26 cellular contexts compared by ENCODE assay signal in genomic region chr2:238507836-238508235, GRCh38.
DNase-seq lines count a peak whose midpoint lies in the region; ATAC-seq, FAIRE-seq and TF ChIP-seq lines count a peak whose summit lies in the region.
"Had no signal": no experiment of that assay in that cellular context is flagged by ENCODE, and none has a peak within 500 bp of the region (broad histone marks: within the 10 kb centered on the region; RNA-seq: fewer than 3 reads in every experiment).

No MANE protein-coding gene starts in this region.

- no peaks in the 10 kb centered on the region for H3K27me3 Mint-ChIP-seq in nephron progenitor cell (ENCODE audit: low read depth, poor library complexity)

- H2BK5ac ChIP-seq in H1 (ENCODE audit: low read depth, low read length): no peak overlapping the region

- no peaks in the 10 kb centered on the region for H3K36me3 ChIP-seq in H1 (ENCODE audit: control insufficient read depth in 2 of 4, insufficient read depth in 4 of 4, low read length in 3 of 4)
- H3K36me3 ChIP-seq in suprapubic skin: no peaks in the 10 kb centered on the region
- H3K36me3 ChIP-seq: BLaER1 had no signal

- no peak overlapping the region for H2BK20ac ChIP-seq in H1 (ENCODE audit: low read length)

- H3K4me1 Mint-ChIP-seq in nephron progenitor cell: peaks cover 75% of the 10 kb centered on the region
- H3K4me1 Mint-ChIP-seq: CD4-positive, CD25-positive, alpha-beta regulatory T cell had no signal

- no peak overlapping the region for H2BK120ac ChIP-seq in H1 (replicated peaks; ENCODE audit: low read depth, low read length)

- no peak overlapping the region for H3K14ac ChIP-seq in H1 (ENCODE audit: insufficient read length)

- peaks cover 10% of the 10 kb centered on the region for H3K9me3 Mint-ChIP-seq in nephron progenitor cell
- H3K9me3 Mint-ChIP-seq: CD4-positive, CD25-positive, alpha-beta regulatory T cell had no signal

- H3K4me3 Mint-ChIP-seq in nephron progenitor cell: peak overlapping the region; percentile 9
- H3K4me3 Mint-ChIP-seq: CD4-positive, CD25-positive, alpha-beta regulatory T cell; GM23338 had no signal

- H4K8ac ChIP-seq in H1 (ENCODE audit: extremely low read depth, insufficient read depth, low read length): no peak overlapping the region

- no peak overlapping the region for H3K4me2 ChIP-seq in H1 (ENCODE audit: insufficient read depth in 1 of 2, low read depth in 2 of 2, low read length in 2 of 2)
- H3K4me2 ChIP-seq: GM23338 had no signal

- H3K9ac ChIP-seq in H1 (replicated peaks in 1 of 4; ENCODE audit: extremely low read depth in 1 of 4, low read depth in 3 of 4, low read length in 3 of 4): no peak overlapping the region
- H3K9ac ChIP-seq: BLaER1 had no signal

- peak overlapping the region; percentile 82 for H3K27ac Mint-ChIP-seq in nephron progenitor cell
- H3K27ac Mint-ChIP-seq: CD4-positive, CD25-positive, alpha-beta regulatory T cell; GM23338 had no signal

- H3K79me2 ChIP-seq in H1 (ENCODE audit: control insufficient read depth in 1 of 2, insufficient read depth in 2 of 2, low read length in 2 of 2): no peaks in the 10 kb centered on the region

- peaks cover 4 to 28% (median 13%) of the 10 kb centered on the region in 4 experiments; a peak in 6 of 7 replicates for H3K4me1 ChIP-seq in H1 (replicated peaks in 1 of 4; ENCODE audit: control insufficient read depth in 3 of 4, insufficient read depth in 4 of 4, low read length in 3 of 4)
- H3K4me1 ChIP-seq in suprapubic skin: no peaks in the 10 kb centered on the region

- H3K23ac ChIP-seq in H1 (ENCODE audit: insufficient read length): no peak overlapping the region

- H3K4me3 ChIP-seq in H1 (ENCODE audit: extremely low read depth in 1 of 4, insufficient read depth in 2 of 4, low read depth in 3 of 4, low read length in 4 of 4): no peak overlapping the region
- H3K4me3 ChIP-seq in suprapubic skin: no peak overlapping the region
- H3K4me3 ChIP-seq: BLaER1, GM23338, SK-N-MC had no signal

- no peak overlapping the region for H2AFZ ChIP-seq in H1 (ENCODE audit: low read length)

- peak; percentile 36 for DNase-seq in activated effector memory CD4-positive, alpha-beta T cell treated with anti-CD3 and anti-CD28 coated beads, Interleukin-2, amount 50 U/mL, for 16 hours
- DNase-seq in activated effector memory CD4-positive, alpha-beta T cell treated with Interleukin-2 at 50 U/mL for 16 hours: no peak
- no peak for DNase-seq in H1 (ENCODE audit: low read depth in 1 of 2, low spot score in 2 of 2)
- DNase-seq in nephron progenitor cell: no peak
- peak; percentile 10 to 54 for DNase-seq in suprapubic skin (ENCODE audit: low spot score in 2 of 2)
- DNase-seq in NCI-H2029 (lab: John Stamatoyannopoulos, UW): no peak
- DNase-seq in SIG-M5 (lab: John Stamatoyannopoulos, UW): no peak
- DNase-seq: CD4-positive, CD25-positive, alpha-beta regulatory T cell; COR-L47; HCEC 1CT; KBM-7; MV-4-11; NCI-H1105; NCI-H1694; NCI-H2171; NCI-H226; NCI-H510A treated with DMSO at 0.1 percent for 48 hours; SHP77 treated with DMSO at 0.1 percent for 48 hours had no signal

- H3K36me3 Mint-ChIP-seq in nephron progenitor cell (ENCODE audit: low read depth): peaks cover 7% of the 10 kb centered on the region
- H3K36me3 Mint-ChIP-seq: CD4-positive, CD25-positive, alpha-beta regulatory T cell had no signal

- TF ChIP-seq POLR2A in H1 (IDR thresholded peaks at IDR 0.05; ENCODE audit: control extremely low read depth in 1 of 2, low read depth in 2 of 2, low read length in 2 of 2): no peak
- TF ChIP-seq POLR2A in suprapubic skin (IDR thresholded peaks at IDR 0.05): no peak

- no peak overlapping the region for H4K5ac ChIP-seq in H1 (ENCODE audit: insufficient read length, low read depth, low read length)

- no peaks in the 10 kb centered on the region for H4K20me1 ChIP-seq in H1 (replicated peaks in 1 of 2; ENCODE audit: control insufficient read depth in 1 of 2, insufficient read depth in 2 of 2, low read length in 2 of 2)
- H4K20me1 ChIP-seq: BLaER1 had no signal

- no peaks in the 10 kb centered on the region for H3K27me3 ChIP-seq in H1 (replicated peaks in 1 of 4; ENCODE audit: control insufficient read depth in 3 of 4, extremely low read depth in 1 of 4, insufficient read depth in 3 of 4, low read length in 3 of 4)
- no peaks in the 10 kb centered on the region for H3K27me3 ChIP-seq in suprapubic skin
- H3K27me3 ChIP-seq: BLaER1 had no signal

- no peak overlapping the region for H2BK12ac ChIP-seq in H1 (ENCODE audit: low read depth, low read length)

- H3K9me3 ChIP-seq in H1 (ENCODE audit: insufficient read depth in 2 of 2, low read depth in 1 of 2, low read length in 1 of 2) (peaks cover 3 to 9% of the 10 kb centered on the region in 2 experiments; a peak in 2 of 4 replicates), suprapubic skin (no peaks in the 10 kb centered on the region)
- H3K9me3 ChIP-seq: BLaER1 had no signal

- H4K91ac ChIP-seq in H1 (replicated peaks; ENCODE audit: insufficient read length, low read length): no peak overlapping the region

- H3K79me1 ChIP-seq in H1 (ENCODE audit: low read depth, low read length): no peaks in the 10 kb centered on the region

- no peak for FAIRE-seq in H1 (lab: Jason Lieb, UNC)
- FAIRE-seq: A204.1, G401.6 had no signal

- no peak overlapping the region for H2AK5ac ChIP-seq in H1 (ENCODE audit: low read depth, low read length)

- TF ChIP-seq CTCF in H1 (IDR thresholded peaks at IDR 0.05; ENCODE audit: control extremely low read depth in 1 of 3, insufficient read depth in 1 of 3, low read depth in 1 of 3, low read length in 3 of 3) (no peak), nephron progenitor cell (IDR thresholded peaks at IDR 0.05) (no peak), suprapubic skin (IDR thresholded peaks at IDR 0.05) (no peak)

- TF ChIP-seq RAD21 in H1 (IDR thresholded peaks at IDR 0.05 in 1 of 2, conservative IDR thresholded peaks at IDR 0.05 in 1 of 2; ENCODE audit: low read depth in 2 of 2, low read length in 2 of 2): no peak

- CTCF ChIA-PET in H1 (lab: Charles Lee; ENCODE audit: partially characterized antibody): no interaction called here

- H3K23me2 ChIP-seq in H1 (ENCODE audit: low read depth, low read length): no peaks in the 10 kb centered on the region

- H3K4ac ChIP-seq in H1 (replicated peaks; ENCODE audit: insufficient read length, low read depth, low read length): peak overlapping the region; percentile 76

- H2BK15ac ChIP-seq in H1 (ENCODE audit: low read length): no peak overlapping the region

- POLR2A ChIA-PET in H1 (lab: Charles Lee; ENCODE audit: partially characterized antibody): no interaction called here

- TF ChIP-seq EP300 in H1 (IDR thresholded peaks at IDR 0.05; ENCODE audit: borderline replicate concordance in 1 of 2, low read depth in 2 of 2, low read length in 2 of 2): no peak
- no peak for TF ChIP-seq EP300 in suprapubic skin (IDR thresholded peaks at IDR 0.05)

- no peak overlapping the region for H3K56ac ChIP-seq in H1 (replicated peaks; ENCODE audit: insufficient read length, low read depth, low read length)

- H3K18ac ChIP-seq in H1 (ENCODE audit: extremely low read depth, low read length): no peak overlapping the region

- H3K27ac ChIP-seq in H1 (ENCODE audit: low read depth, low read length) (no peak overlapping the region), suprapubic skin (no peak overlapping the region)
- H3K27ac ChIP-seq: BLaER1, RWPE1, SK-N-MC had no signal

- 95% methylated on average over 6 of the region's 6 CpGs; no CpG with 5 or more reads in 1 of the 2 experiments for WGBS in H1 (ENCODE audit: extremely low coverage in 1 of 2, insufficient coverage in 1 of 2, insufficient read length in 1 of 2, insufficient replicate concordance in 2 of 2, low coverage in 1 of 2, low lambda C conversion rate in 2 of 2, missing lambda C conversion rate in 1 of 2), 2 experiments
- 61% methylated on average over 6 of the region's 6 CpGs for WGBS in suprapubic skin

- no peak for ATAC-seq in HG03108 (IDR thresholded peaks at IDR 0.05; ENCODE audit: unreplicated experiment)
- ATAC-seq: GM23338, Panc1 had no signal

TF ChIP-seq in H1, 55 proteins besides CTCF, POLR2A, EP300 and RAD21 (continues in another document):
- TF ChIP-seq SIRT6 (IDR thresholded peaks at IDR 0.05; ENCODE audit: low read length): no peak
- TF ChIP-seq JUN (IDR thresholded peaks at IDR 0.05; ENCODE audit: low read depth, low read length): no peak
- TF ChIP-seq TAF7 (optimal IDR thresholded peaks at IDR 0.05; ENCODE audit: borderline replicate concordance, low read depth, low read length): no peak
- TF ChIP-seq KDM1A (IDR thresholded peaks at IDR 0.05; ENCODE audit: borderline replicate concordance, low read length): no peak
- no peak for TF ChIP-seq BCL11A (IDR thresholded peaks at IDR 0.05; ENCODE audit: low read depth in 2 of 2, low read length in 2 of 2)
- TF ChIP-seq CHD2 (IDR thresholded peaks at IDR 0.05; ENCODE audit: low read length): no peak

Comparison
In these comparisons a context has a peak if more than half of its experiments do, and no peak if none do; other contexts are left out.
1. DNase-seq: peak in activated effector memory CD4-positive, alpha-beta T cell treated with anti-CD3 and anti-CD28 coated beads, Interleukin-2, amount 50 U/mL, for 16 hours (single experiment) and suprapubic skin (2 of 2); none in activated effector memory CD4-positive, alpha-beta T cell treated with Interleukin-2 at 50 U/mL for 16 hours (single experiment), H1 (0 of 2), nephron progenitor cell (single experiment), NCI-H2029 (single experiment) and SIG-M5 (single experiment).